Comparison of ENCODE assay signal across 25 cellular contexts in genomic region chrX:43386872-43387271, GRCh38.
DNase-seq lines count a peak whose midpoint lies in the region; ATAC-seq lines count a peak whose summit lies in the region.
"Had no signal": no experiment of that assay in that cellular context is flagged by ENCODE, and none has a peak within 500 bp of the region (broad histone marks: within the 10 kb centered on the region; RNA-seq: fewer than 3 reads in every experiment).

No MANE protein-coding gene starts in this region.

- peaks cover 2% of the 10 kb centered on the region for H3K36me3 Mint-ChIP-seq in activated CD4-positive, alpha-beta memory T cell treated with anti-CD3 and anti-CD28 coated beads for 36 hours
- no peaks in the 10 kb centered on the region for H3K36me3 Mint-ChIP-seq in activated CD4-positive, alpha-beta memory T cell treated with anti-CD3 and anti-CD28 coated beads, Interleukin-2, amount 10 ng/mL, durations not matched to agents 7 days and 5 days (ENCODE audit: low read depth)

- no peak overlapping the region for H3K4me3 Mint-ChIP-seq in activated CD4-positive, alpha-beta memory T cell treated with anti-CD3 and anti-CD28 coated beads for 36 hours
- H3K4me3 Mint-ChIP-seq in activated CD4-positive, alpha-beta memory T cell treated with anti-CD3 and anti-CD28 coated beads, Interleukin-2, amount 10 ng/mL, durations not matched to agents 7 days and 5 days = no peak overlapping the region
- H3K4me3 Mint-ChIP-seq: CD4-positive, CD25-positive, alpha-beta regulatory T cell; HFFc6 had no signal

- no peaks in the 10 kb centered on the region for H3K4me1 Mint-ChIP-seq in activated CD4-positive, alpha-beta memory T cell treated with anti-CD3 and anti-CD28 coated beads for 36 hours (ENCODE audit: low read depth)
- no peaks in the 10 kb centered on the region for H3K4me1 Mint-ChIP-seq in activated CD4-positive, alpha-beta memory T cell treated with anti-CD3 and anti-CD28 coated beads, Interleukin-2, amount 10 ng/mL, durations not matched to agents 7 days and 5 days

- H3K9me3 Mint-ChIP-seq in activated CD4-positive, alpha-beta memory T cell treated with anti-CD3 and anti-CD28 coated beads for 36 hours = peaks cover 2% of the 10 kb centered on the region
- H3K9me3 Mint-ChIP-seq in activated CD4-positive, alpha-beta memory T cell treated with anti-CD3 and anti-CD28 coated beads, Interleukin-2, amount 10 ng/mL, durations not matched to agents 7 days and 5 days = no peaks in the 10 kb centered on the region

- no peak overlapping the region for H3K27ac Mint-ChIP-seq in activated CD4-positive, alpha-beta memory T cell treated with anti-CD3 and anti-CD28 coated beads for 36 hours
- no peak overlapping the region for H3K27ac Mint-ChIP-seq in activated CD4-positive, alpha-beta memory T cell treated with anti-CD3 and anti-CD28 coated beads, Interleukin-2, amount 10 ng/mL, durations not matched to agents 7 days and 5 days
- H3K27ac Mint-ChIP-seq: CD4-positive, CD25-positive, alpha-beta regulatory T cell; HFFc6 had no signal

- CTCF ChIA-PET in activated CD4-positive, alpha-beta memory T cell treated with anti-CD3 and anti-CD28 coated beads for 36 hours (lab: Charles Lee) = no interaction called here
- CTCF ChIA-PET in activated CD4-positive, alpha-beta memory T cell treated with anti-CD3 and anti-CD28 coated beads, Interleukin-2, amount 10 ng/mL, durations not matched to agents 7 days and 5 days (lab: Charles Lee) = no interaction called here

- POLR2A ChIA-PET in activated CD4-positive, alpha-beta memory T cell treated with anti-CD3 and anti-CD28 coated beads for 36 hours (lab: Charles Lee) = no interaction called here
- POLR2A ChIA-PET in activated CD4-positive, alpha-beta memory T cell treated with anti-CD3 and anti-CD28 coated beads, Interleukin-2, amount 10 ng/mL, durations not matched to agents 7 days and 5 days (lab: Charles Lee) = no interaction called here

- intact Hi-C loops in activated CD4-positive, alpha-beta memory T cell treated with anti-CD3 and anti-CD28 coated beads for 36 hours (cut with micrococcal nuclease) = no loop called here

- no peaks in the 10 kb centered on the region for H3K27me3 Mint-ChIP-seq in activated CD4-positive, alpha-beta memory T cell treated with anti-CD3 and anti-CD28 coated beads for 36 hours
- H3K27me3 Mint-ChIP-seq in activated CD4-positive, alpha-beta memory T cell treated with anti-CD3 and anti-CD28 coated beads, Interleukin-2, amount 10 ng/mL, durations not matched to agents 7 days and 5 days = no peaks in the 10 kb centered on the region

- no peak for ATAC-seq in HG03565 (IDR thresholded peaks at IDR 0.05; ENCODE audit: unreplicated experiment)
- ATAC-seq: GM12878 had no signal

- DNase-seq in activated CD4-positive, alpha-beta memory T cell treated with anti-CD3 and anti-CD28 coated beads for 36 hours = peak; percentile 8
- no peak for DNase-seq in activated CD4-positive, alpha-beta memory T cell treated with anti-CD3 and anti-CD28 coated beads, Interleukin-2, amount 10 ng/mL, durations not matched to agents 7 days and 5 days
- DNase-seq in COLO829 (ENCODE audit: low spot score) (peak; percentile 14), OCI-M1 (lab: John Stamatoyannopoulos, UW) (peak; percentile 3), foreskin melanocyte (peak; percentile 14), DMS153 treated with DMSO at 0.1 percent for 48 hours (lab: John Stamatoyannopoulos, UW; ENCODE audit: unreplicated experiment) (no peak), NOMO-1 treated with dmso at 0.1 percent for 144 hours (lab: John Stamatoyannopoulos, UW; ENCODE audit: unreplicated experiment) (no peak)
- DNase-seq: DMS79, EL, GDM1, GOT3, HFFc6, IMR-90, KG1, MM.1S, NCI-H1417 treated with DMSO at 0.1 percent for 48 hours, NCI-H1694 treated with DMSO at 0.1 percent for 48 hours, NCI-H2081, NCI-H2227 treated with DMSO at 0.1 percent for 48 hours, NCI-H526 treated with DMSO at 0.1 percent for 48 hours, Peyer's patch, SHP77 treated with DMSO at 0.1 percent for 48 hours had no signal

Comparison
In these comparisons a context has a peak if more than half of its experiments do, and no peak if none do; other contexts are left out.
1. DNase-seq: peak in activated CD4-positive, alpha-beta memory T cell treated with anti-CD3 and anti-CD28 coated beads for 36 hours (single experiment), COLO829 (single experiment), OCI-M1 (single experiment) and foreskin melanocyte (single experiment); none in activated CD4-positive, alpha-beta memory T cell treated with anti-CD3 and anti-CD28 coated beads, Interleukin-2, amount 10 ng/mL, durations not matched to agents 7 days and 5 days (single experiment), DMS153 treated with DMSO at 0.1 percent for 48 hours (single experiment) and NOMO-1 treated with dmso at 0.1 percent for 144 hours (single experiment).